20 cellular contexts compared by ENCODE assay signal in the genomic region with DNA sequence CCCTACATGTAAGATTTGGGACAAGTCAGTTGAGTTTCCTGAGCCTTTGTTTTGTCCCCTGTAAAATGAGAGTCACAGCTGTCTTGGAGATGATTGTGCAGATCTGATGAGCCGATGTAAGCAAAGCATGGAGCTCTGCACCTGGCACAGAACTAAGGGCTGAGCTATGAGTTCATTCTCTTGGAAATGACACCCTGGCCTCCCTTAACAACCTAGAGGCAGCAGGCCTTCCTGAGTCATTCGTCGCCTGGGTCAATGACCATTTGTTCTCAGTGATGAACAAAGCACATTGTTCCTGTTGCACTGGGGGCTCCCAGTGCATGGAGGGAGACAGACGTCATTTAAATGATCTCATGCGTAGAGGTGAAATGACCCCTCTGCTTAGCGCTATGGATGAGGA.
DNase-seq lines count a peak whose midpoint lies in the region; ATAC-seq lines count a peak whose summit lies in the region.
"Had no signal": no experiment of that assay in that cellular context is flagged by ENCODE, and none has a peak within 500 bp of the region (broad histone marks: within the 10 kb centered on the region; RNA-seq: fewer than 3 reads in every experiment).

No MANE protein-coding gene starts in this region.

- intact Hi-C loops in posterior cingulate gyrus (cut with DNase I) = no loop called here

- DNase-seq in C1 segment of cervical spinal cord (lab: John Stamatoyannopoulos, UW) (peak in 9 of 14 donors; percentile 18 to 74 (median 46)), amygdala (lab: John Stamatoyannopoulos, UW) (peak in 45 of 56 donors; percentile 6 to 82 (median 46)), inferior parietal cortex (ENCODE audit: extremely low spot score) (peak; percentile 77), posterior cingulate gyrus (peak in 7 of 10 donors; percentile 24 to 91 (median 54)), activated gamma-delta T cell (lab: John Stamatoyannopoulos, UW) (no peak), DMS153 (lab: John Stamatoyannopoulos, UW) (no peak)
- DNase-seq: activated CD4-positive, alpha-beta T cell treated with anti-CD3 and anti-CD28 coated beads for 4 hours; effector memory CD4-positive, alpha-beta T cell; left colon; nephron progenitor cell; psoas muscle; stimulated activated CD4-positive, alpha-beta T cell treated with anti-CD3 and anti-CD28 coated beads, Interleukin-4, amount 100 ng/mL, for 4 hours; stimulated activated naive CD8-positive, alpha-beta T cell treated with anti-CD3 and anti-CD28 coated beads, Interleukin-15, Interleukin-2, amounts not matched to agents 100 U/mL and 50 U/mL, for 24 hours; T-helper 17 cell; upper lobe of left lung had no signal

- ATAC-seq in GM18868 (IDR thresholded peaks at IDR 0.05; ENCODE audit: unreplicated experiment) (no peak), HG02588 (IDR thresholded peaks at IDR 0.05; ENCODE audit: unreplicated experiment) (no peak)
- ATAC-seq: esophagus mucosa; gastroesophageal sphincter; left colon; Panc1; psoas muscle; stimulated activated naive CD8-positive, alpha-beta T cell treated with anti-CD3 and anti-CD28 coated beads, Interleukin-15, Interleukin-2, amounts not matched to agents 100 U/mL and 50 U/mL, for 24 hours; T-helper 17 cell had no signal

Comparison
In these comparisons a context has a peak if more than half of its experiments do, and no peak if none do; other contexts are left out.
1. DNase-seq: peak in C1 segment of cervical spinal cord (9 of 14), amygdala (45 of 56), inferior parietal cortex (single experiment) and posterior cingulate gyrus (7 of 10); none in activated gamma-delta T cell (single experiment) and DMS153 (single experiment).